Comparison of ENCODE assay signal across 10 cellular contexts in genomic region chr1:21331752-21332480, GRCh38. TPM values are rescaled to one million over a fixed set of nuclear protein-coding genes. Genes with fewer than 3 reads are reported as not detected.
A peak's percentile ranks its signal among the peaks of the same experiment; 100 is the strongest.
DNase-seq lines count a peak whose midpoint lies in the region; ATAC-seq and TF ChIP-seq lines count a peak whose summit lies in the region.
"Had no signal": no experiment of that assay in that cellular context is flagged by ENCODE, and none has a peak within 500 bp of the region (broad histone marks: within the 10 kb centered on the region; RNA-seq: fewer than 3 reads in every experiment).

No MANE protein-coding gene starts in this region.

- no peak for TF ChIP-seq EP300 in tibial nerve (IDR thresholded peaks at IDR 0.05)

- H3K9me3 ChIP-seq in right lobe of liver (no peaks in the 10 kb centered on the region), tibial nerve (no peaks in the 10 kb centered on the region)
- H3K9me3 ChIP-seq: pancreas had no signal

- DNase-seq in activated naive CD4-positive, alpha-beta T cell treated with anti-CD3 and anti-CD28 coated beads for 36 hours, result no peak
- DNase-seq in activated naive CD4-positive, alpha-beta T cell treated with anti-CD3 and anti-CD28 coated beads, Interleukin-2, amount 50 U/mL, for 72 hours (ENCODE audit: low spot score in 2 of 2), result no peak
- DNase-seq in WTC11 (ENCODE audit: low spot score), result no peak
- peak in 1 of 3 donors; percentile 46 for DNase-seq in right lobe of liver
- DNase-seq in tibial nerve (ENCODE audit: low spot score in 2 of 2), result no peak
- DNase-seq in SKM-1 (lab: John Stamatoyannopoulos, UW; ENCODE audit: unreplicated experiment), result no peak
- no peak for DNase-seq in progenitor cell of endocrine pancreas (ENCODE audit: low spot score, unreplicated experiment)
- DNase-seq in activated gamma-delta T cell (lab: John Stamatoyannopoulos, UW), result no peak
- DNase-seq: stimulated activated CD8-positive, alpha-beta memory T cell treated with anti-CD3 and anti-CD28 coated beads, Interleukin-4, amount 100 ng/mL, for 48 hours had no signal

- no peak for ATAC-seq in activated naive CD4-positive, alpha-beta T cell treated with anti-CD3 and anti-CD28 coated beads, Interleukin-2, amount 50 U/mL, for 72 hours
- no peak for ATAC-seq in WTC11
- no peak for ATAC-seq in right lobe of liver
- ATAC-seq: pancreas had no signal

- intact Hi-C loops in activated naive CD4-positive, alpha-beta T cell treated with anti-CD3 and anti-CD28 coated beads for 36 hours (cut with micrococcal nuclease), result no loop called here
- intact Hi-C loops in right lobe of liver (cut with DNase I), result loop anchor here in 1 of 2 donors (10.0 kb wide), 1 partner anchor 67 kb away; no protein-coding TSS in a partner anchor

- H3K27me3 ChIP-seq in right lobe of liver (no peaks in the 10 kb centered on the region), tibial nerve (no peaks in the 10 kb centered on the region)
- H3K27me3 ChIP-seq: pancreas had no signal

- no peaks in the 10 kb centered on the region for H3K27me3 Mint-ChIP-seq in activated naive CD4-positive, alpha-beta T cell treated with anti-CD3 and anti-CD28 coated beads for 36 hours (ENCODE audit: low read depth)
- H3K27me3 Mint-ChIP-seq in WTC11 (ENCODE audit: low read depth) (no peaks in the 10 kb centered on the region), progenitor cell of endocrine pancreas (no peaks in the 10 kb centered on the region)

- POLR2A ChIA-PET in WTC11 (lab: Charles Lee), result no interaction called here

- no peak overlapping the region for H3K4me3 Mint-ChIP-seq in activated naive CD4-positive, alpha-beta T cell treated with anti-CD3 and anti-CD28 coated beads for 36 hours
- H3K4me3 Mint-ChIP-seq in WTC11, result no peak overlapping the region
- H3K4me3 Mint-ChIP-seq in progenitor cell of endocrine pancreas (ENCODE audit: low read depth), result no peak overlapping the region

- WGBS in right lobe of liver (ENCODE audit: insufficient coverage, low coverage, low lambda C conversion rate, missing lambda C conversion rate), result 44% methylated on average over 8 of the region's 9 CpGs
- 53 to 54% methylated on average over 9 of the region's 9 CpGs for whole genome bisulfite sequencing in tibial nerve, 2 donors

- H3K27ac ChIP-seq in right lobe of liver, result peak overlapping the region in 2 of 3 donors; percentile 44 to 76
- H3K27ac ChIP-seq in tibial nerve, result peak overlapping the region in 3 of 4 donors; percentile 31 to 81 (median 61)

- CTCF ChIA-PET in activated naive CD4-positive, alpha-beta T cell treated with anti-CD3 and anti-CD28 coated beads for 36 hours (lab: Charles Lee), result interaction anchor here (1.4 to 4.1 kb wide), 2 partner anchors 8 to 12 kb away, joined by 3 to 53 read pairs; no protein-coding TSS in a partner anchor
- CTCF ChIA-PET in WTC11 (lab: Charles Lee), result interaction anchor here (1.8 to 11.6 kb wide), 6 partner anchors 11 to 87 kb away, joined by 5 to 143 read pairs (median 18); no protein-coding TSS in a partner anchor

- no peak for TF ChIP-seq CTCF in WTC11 (IDR thresholded peaks at IDR 0.05)
- no peak for TF ChIP-seq CTCF in right lobe of liver (IDR thresholded peaks at IDR 0.05)
- no peak for TF ChIP-seq CTCF in tibial nerve (IDR thresholded peaks at IDR 0.05)
- TF ChIP-seq CTCF in progenitor cell of endocrine pancreas (IDR thresholded peaks at IDR 0.05; ENCODE audit: unreplicated experiment), result no peak

- peak overlapping the region; percentile 71 for H3K27ac Mint-ChIP-seq in activated naive CD4-positive, alpha-beta T cell treated with anti-CD3 and anti-CD28 coated beads for 36 hours
- peak overlapping the region in 1 of 2 donors; percentile 77 for H3K27ac Mint-ChIP-seq in activated naive CD4-positive, alpha-beta T cell treated with anti-CD3 and anti-CD28 coated beads, Interleukin-2, amount 50 U/mL, for 72 hours
- H3K27ac Mint-ChIP-seq in WTC11 (0 out of 2 replicates have a peak overlapping the region, but pooled peaks have one; percentile 20), progenitor cell of endocrine pancreas (no peak overlapping the region)

- no peaks in the 10 kb centered on the region for H3K9me3 Mint-ChIP-seq in activated naive CD4-positive, alpha-beta T cell treated with anti-CD3 and anti-CD28 coated beads for 36 hours
- no peaks in the 10 kb centered on the region for H3K9me3 Mint-ChIP-seq in activated naive CD4-positive, alpha-beta T cell treated with anti-CD3 and anti-CD28 coated beads, Interleukin-2, amount 50 U/mL, for 72 hours
- H3K9me3 Mint-ChIP-seq in WTC11, result no peaks in the 10 kb centered on the region; the same call in 1 of the 2 replicates
- no peaks in the 10 kb centered on the region for H3K9me3 Mint-ChIP-seq in progenitor cell of endocrine pancreas (ENCODE audit: low read depth)

- peaks cover 88% of the 10 kb centered on the region for H3K4me1 Mint-ChIP-seq in activated naive CD4-positive, alpha-beta T cell treated with anti-CD3 and anti-CD28 coated beads for 36 hours (ENCODE audit: low read depth)
- H3K4me1 Mint-ChIP-seq in WTC11, result peaks cover 67% of the 10 kb centered on the region
- peaks cover 55% of the 10 kb centered on the region for H3K4me1 Mint-ChIP-seq in progenitor cell of endocrine pancreas (ENCODE audit: low read depth)

- TF ChIP-seq POLR2A in right lobe of liver (IDR thresholded peaks at IDR 0.05) (no peak), tibial nerve (IDR thresholded peaks at IDR 0.05) (no peak)

- no peak overlapping the region for H3K4me3 ChIP-seq in right lobe of liver
- H3K4me3 ChIP-seq in tibial nerve, result no peak overlapping the region
- H3K4me3 ChIP-seq: pancreas had no signal

- H3K36me3 ChIP-seq in right lobe of liver, result no peaks in the 10 kb centered on the region
- H3K36me3 ChIP-seq in tibial nerve, result peaks cover 0 to 7% (median 0%) of the 10 kb centered on the region in 3 donors
- H3K36me3 ChIP-seq: pancreas had no signal

- H3K36me3 Mint-ChIP-seq in activated naive CD4-positive, alpha-beta T cell treated with anti-CD3 and anti-CD28 coated beads for 36 hours (ENCODE audit: low read depth), result peaks cover 33% of the 10 kb centered on the region
- peaks cover 5 to 24% of the 10 kb centered on the region in 2 donors for H3K36me3 Mint-ChIP-seq in activated naive CD4-positive, alpha-beta T cell treated with anti-CD3 and anti-CD28 coated beads, Interleukin-2, amount 50 U/mL, for 72 hours
- H3K36me3 Mint-ChIP-seq in WTC11 (no peaks in the 10 kb centered on the region; the same call in 1 of the 2 replicates), progenitor cell of endocrine pancreas (ENCODE audit: insufficient read depth) (peaks cover 5% of the 10 kb centered on the region)

- H3K4me1 ChIP-seq in right lobe of liver (peaks cover 0 to 94% (median 50%) of the 10 kb centered on the region in 4 donors), tibial nerve (peaks cover 0 to 93% (median 69%) of the 10 kb centered on the region in 4 donors)

TF ChIP-seq in WTC11, 78 proteins besides CTCF, POLR2A, EP300 and RAD21:
- TF ChIP-seq ZNF671 (CRISPR knock-in tag; IDR thresholded peaks at IDR 0.05) (no peak), ZNF281 (CRISPR knock-in tag; IDR thresholded peaks at IDR 0.05) (no peak)

RNA-seq across cellular contexts. Expression of gene ECE1, which starts 41.7 kb away (rescaled TPM):
- 100 to 1,000 TPM; 160 to 166 TPM for total RNA-seq in activated naive CD4-positive, alpha-beta T cell treated with anti-CD3 and anti-CD28 coated beads for 36 hours
- total RNA-seq in activated naive CD4-positive, alpha-beta T cell treated with anti-CD3 and anti-CD28 coated beads, Interleukin-2, amount 50 U/mL, for 72 hours, result 100 to 1,000 TPM; 111 to 118 TPM
- total RNA-seq in WTC11 (2021), result 40.6 to 45.0 TPM (median 42.0 TPM) in 3 replicates
- total RNA-seq in right lobe of liver, result 10 to 100 TPM; 39.7 to 61.3 (median 43.8) TPM
- 100 to 1,000 TPM in 2 of 4 donors, 10 to 100 TPM in 2; 84.1 to 128 (median 110) TPM for total RNA-seq in tibial nerve
- total RNA-seq in progenitor cell of endocrine pancreas, result 200 and 217 TPM in 2 replicates
